ENCODE assay signal across 9 cellular contexts in the genomic region with DNA sequence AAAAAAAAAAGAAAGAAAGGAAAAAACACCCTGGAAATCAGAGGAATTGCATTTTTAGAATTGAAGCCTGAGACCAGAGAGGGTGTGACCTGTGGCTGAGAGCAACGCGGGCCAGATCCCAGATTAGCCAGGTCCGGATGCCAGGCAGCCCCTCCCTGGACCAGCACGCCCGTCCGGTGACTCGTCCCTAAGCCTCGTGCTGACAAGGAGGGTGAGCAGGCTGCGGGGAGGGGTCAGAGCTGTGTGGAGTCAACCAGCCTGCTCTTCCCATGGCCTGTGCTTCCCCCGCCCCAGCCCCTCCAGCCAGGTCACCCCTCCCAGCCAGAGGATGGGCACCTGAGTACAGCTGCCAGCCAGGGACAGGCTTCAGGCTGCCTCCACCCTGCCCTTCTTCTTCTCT. TPM values are rescaled to one million over a fixed set of nuclear protein-coding genes. Genes with fewer than 3 reads are reported as not detected.
DNase-seq lines count a peak whose midpoint lies in the region; ATAC-seq and TF ChIP-seq lines count a peak whose summit lies in the region.
"Had no signal": no experiment of that assay in that cellular context is flagged by ENCODE, and none has a peak within 500 bp of the region (broad histone marks: within the 10 kb centered on the region; RNA-seq: fewer than 3 reads in every experiment).

No MANE protein-coding gene starts in this region.

- peak overlapping the region; percentile 40 for H3K27ac ChIP-seq in effector memory CD4-positive, alpha-beta T cell (ENCODE audit: insufficient read depth, low read length, poor library complexity, severe bottlenecking)
- H3K27ac ChIP-seq: ovary had no signal

- intact Hi-C loops in natural killer cell (cut with micrococcal nuclease), result no loop called here

- peak overlapping the region; percentile 15 for H3K4me3 ChIP-seq in effector memory CD4-positive, alpha-beta T cell (ENCODE audit: insufficient read depth, low read depth, low read length, poor library complexity, severe bottlenecking)
- H3K4me3 ChIP-seq: ovary had no signal

- H3K4me1 ChIP-seq in effector memory CD4-positive, alpha-beta T cell (ENCODE audit: control insufficient read depth, insufficient read depth, low read length, poor library complexity, severe bottlenecking), result peaks cover 26% of the 10 kb centered on the region

- TF ChIP-seq CTCF in natural killer cell (IDR thresholded peaks at IDR 0.05), result no peak
- TF ChIP-seq CTCF in mesothelial cell of epicardium (IDR thresholded peaks at IDR 0.05; ENCODE audit: unreplicated experiment), result no peak

- DNase-seq in H4 (ENCODE audit: low spot score) (peak; percentile 70), SK-MEL-5 (ENCODE audit: low read depth, low spot score) (peak; percentile 59), natural killer cell (no peak), mesothelial cell of epicardium (ENCODE audit: low spot score in 2 of 2, unreplicated experiment in 2 of 2) (no peak), SK-N-DZ (ENCODE audit: low spot score) (no peak)
- DNase-seq in effector memory CD4-positive, alpha-beta T cell, result no peak

- in situ Hi-C loops in SK-MEL-5 (cut with HindIII; ENCODE audit: low pct_unique_long_range_greater_than_20kb, low sequenced_read_pairs), result no loop called here

- H3K27me3 Mint-ChIP-seq in natural killer cell (ENCODE audit: low read depth in 2 of 2) (peaks cover 0 to 3% of the 10 kb centered on the region in 2 donors), mesothelial cell of epicardium (ENCODE audit: low read depth) (no peaks in the 10 kb centered on the region)

- no peaks in the 10 kb centered on the region for H3K27me3 ChIP-seq in effector memory CD4-positive, alpha-beta T cell (replicated peaks; ENCODE audit: control insufficient read depth, insufficient read depth, low read length, poor library complexity, severe bottlenecking)
- H3K27me3 ChIP-seq: ovary had no signal

- H3K9me3 ChIP-seq in effector memory CD4-positive, alpha-beta T cell (ENCODE audit: control insufficient read depth, low read length), result no peaks in the 10 kb centered on the region
- H3K9me3 ChIP-seq: ovary had no signal

- H3K9me3 Mint-ChIP-seq in natural killer cell (no peaks in the 10 kb centered on the region), mesothelial cell of epicardium (no peaks in the 10 kb centered on the region)

- H3K27ac Mint-ChIP-seq in natural killer cell (peak overlapping the region; percentile 53 to 85), mesothelial cell of epicardium (no peak overlapping the region)

- H3K4me3 Mint-ChIP-seq in natural killer cell (peak overlapping the region; percentile 78), mesothelial cell of epicardium (no peak overlapping the region)

- no peak for ATAC-seq in natural killer cell
- ATAC-seq in GM18502 (IDR thresholded peaks at IDR 0.05; ENCODE audit: poor library complexity, unreplicated experiment), result no peak
- ATAC-seq in GM19324 (IDR thresholded peaks at IDR 0.05; ENCODE audit: low FRiP score, unreplicated experiment), result no peak

- H3K4me1 Mint-ChIP-seq in natural killer cell (peaks cover 8 to 9% of the 10 kb centered on the region in 2 donors), mesothelial cell of epicardium (peaks cover 4% of the 10 kb centered on the region)

- H3K36me3 ChIP-seq in effector memory CD4-positive, alpha-beta T cell (ENCODE audit: control insufficient read depth, insufficient read depth, low read length), result no peaks in the 10 kb centered on the region
- H3K36me3 ChIP-seq: ovary had no signal

- H3K36me3 Mint-ChIP-seq in natural killer cell (no peaks in the 10 kb centered on the region), mesothelial cell of epicardium (no peaks in the 10 kb centered on the region)

RNA-seq across cellular contexts. Expression of gene KLC1, which starts 4.2 kb away (rescaled TPM):
- 75.5 and 83.8 TPM in 2 replicates for total RNA-seq in H4 (2014; rRNA removed; shearing (Covaris generic))
- total RNA-seq in SK-MEL-5 (2014; rRNA removed; shearing (Covaris generic)), result 128 and 136 TPM in 2 replicates
- 164 and 177 TPM in 2 replicates for polyA plus RNA-seq in SK-MEL-5 (2015; cell fraction: cytosol; rRNA removed)
- polyA plus RNA-seq in SK-MEL-5 (2015; cell fraction: nucleus; rRNA removed), result 199 and 212 TPM in 2 replicates
- total RNA-seq in natural killer cell (100 to 1,000 TPM; 144 to 200 (median 178) TPM), mesothelial cell of epicardium (156 to 163 TPM (median 157 TPM) in 3 replicates)
- polyA plus RNA-seq in SK-N-DZ (2014; cell fraction: cytosol; rRNA removed), result 159 and 164 TPM in 2 replicates
- 125 and 134 TPM in 2 replicates for polyA plus RNA-seq in SK-N-DZ (2014; cell fraction: nucleus; rRNA removed)

Comparison
In these comparisons a context has a peak if more than half of its experiments do, and no peak if none do; other contexts are left out.
1. DNase-seq: peak in H4 (single experiment) and SK-MEL-5 (single experiment); none in effector memory CD4-positive, alpha-beta T cell (0 of 3), natural killer cell (single experiment), mesothelial cell of epicardium (0 of 2) and SK-N-DZ (single experiment).